Comparison of ENCODE assay signal across 18 cellular contexts in the genomic region with DNA sequence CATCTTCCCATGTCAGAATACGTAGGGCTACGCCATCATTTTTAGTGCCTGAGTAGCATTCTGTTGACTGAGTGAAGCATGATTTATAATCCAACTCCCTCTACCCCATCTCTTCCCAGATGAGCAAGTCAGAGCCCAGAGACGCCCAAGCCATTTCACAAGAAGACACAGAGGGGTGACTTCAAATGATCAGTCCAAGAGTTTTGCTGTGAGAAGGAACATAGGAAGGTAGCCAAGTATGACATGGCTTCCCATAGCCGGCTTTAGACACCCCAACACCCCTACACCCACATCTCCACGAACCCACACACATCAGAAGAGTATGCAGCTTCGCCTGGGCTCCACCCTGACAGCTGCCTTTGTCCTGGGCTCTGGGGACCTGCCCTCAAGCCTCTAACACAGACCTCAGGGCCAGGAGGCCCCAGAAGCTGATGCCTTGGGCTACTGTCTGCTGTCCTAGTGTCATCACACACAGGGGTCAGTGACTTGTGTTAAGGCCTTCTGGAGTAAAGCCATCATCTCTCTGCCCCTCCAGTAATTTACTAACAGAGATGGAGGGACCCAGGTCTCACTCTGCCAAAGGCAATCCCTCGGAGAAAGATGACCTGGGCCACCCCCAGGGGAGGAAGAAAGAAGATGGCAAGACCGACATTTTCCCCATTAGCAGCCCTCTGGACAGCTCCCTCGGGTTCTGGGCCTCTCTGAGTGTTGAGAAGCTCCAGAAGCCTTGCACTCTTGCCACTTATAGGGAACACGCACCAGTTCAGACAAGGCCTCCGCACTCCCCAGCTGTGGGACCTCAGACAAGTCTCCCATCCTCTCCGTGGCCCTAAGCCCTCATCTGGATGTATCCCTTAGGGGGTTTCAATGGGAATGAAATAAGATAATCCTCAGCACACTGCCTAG. TPM values are rescaled to one million over a fixed set of nuclear protein-coding genes. Genes with fewer than 3 reads are reported as not detected.
DNase-seq lines count a peak whose midpoint lies in the region; ATAC-seq and TF ChIP-seq lines count a peak whose summit lies in the region.
"Had no signal": no experiment of that assay in that cellular context is flagged by ENCODE, and none has a peak within 500 bp of the region (broad histone marks: within the 10 kb centered on the region; RNA-seq: fewer than 3 reads in every experiment).

No MANE protein-coding gene starts in this region.

- H3K9me3 Mint-ChIP-seq in mesothelial cell of epicardium: no peaks in the 10 kb centered on the region
- H3K9me3 Mint-ChIP-seq: activated B cell treated with CpG ODN at 0.5 μM for 24 hours; stimulated activated naive B cell treated with anti-CD40 and anti-IgM and Interleukin-4, amounts not matched to agents 10 μg/mL and 1 μg/mL and 100 μg/mL, for 72 hours had no signal

- H3K36me3 ChIP-seq in BLaER1: no peaks in the 10 kb centered on the region
- peaks cover 10 to 13% (median 12%) of the 10 kb centered on the region in 3 donors for H3K36me3 ChIP-seq in skeletal muscle tissue (ENCODE audit: control insufficient read depth in 3 of 3, insufficient read depth in 3 of 3, low read length in 3 of 3)

- no peaks in the 10 kb centered on the region for H4K20me1 ChIP-seq in BLaER1

- H3K4me1 Mint-ChIP-seq in mesothelial cell of epicardium: peaks cover 22% of the 10 kb centered on the region
- H3K4me1 Mint-ChIP-seq: activated B cell treated with CpG ODN at 0.5 μM for 24 hours had no signal

- CTCF ChIA-PET in RWPE1 (lab: Yijun Ruan, JAX): interaction anchor here (0.6 kb wide), 1 partner anchor 22 kb away, joined by 4 read pairs; no protein-coding TSS in a partner anchor

- no peak overlapping the region for H3K4me3 Mint-ChIP-seq in mesothelial cell of epicardium
- H3K4me3 Mint-ChIP-seq: activated B cell treated with CpG ODN at 0.5 μM for 24 hours; stimulated activated naive B cell treated with anti-CD40 and anti-IgM and Interleukin-4, amounts not matched to agents 10 μg/mL and 1 μg/mL and 100 μg/mL, for 72 hours had no signal

- POLR2A ChIA-PET in RWPE1 (lab: Yijun Ruan, JAX; ENCODE audit: low non-redundant PET): no interaction called here

- TF ChIP-seq CTCF in RWPE1 (conservative IDR thresholded peaks at IDR 0.05; ENCODE audit: low read depth): no peak
- TF ChIP-seq CTCF in mesothelial cell of epicardium (IDR thresholded peaks at IDR 0.05; ENCODE audit: unreplicated experiment): no peak
- TF ChIP-seq CTCF in lower leg skin (IDR thresholded peaks at IDR 0.05): no peak

- no peak for ATAC-seq in GM21526 (IDR thresholded peaks at IDR 0.05; ENCODE audit: low FRiP score, unreplicated experiment)
- ATAC-seq: HepG2; stimulated activated naive B cell treated with anti-CD40 and anti-IgM and Interleukin-4, amounts not matched to agents 10 μg/mL and 1 μg/mL and 100 μg/mL, for 72 hours had no signal

- no peak for TF ChIP-seq POLR2A in lower leg skin (IDR thresholded peaks at IDR 0.05)

- H3K4me3 ChIP-seq in BLaER1 (no peak overlapping the region), skeletal muscle tissue (ENCODE audit: low read length in 3 of 3) (peak overlapping the region in 1 of 3 donors; percentile 29), lower leg skin (ENCODE audit: low read depth, poor library complexity, severe bottlenecking) (no peak overlapping the region)

- H3K4me2 ChIP-seq in BLaER1: peak overlapping the region; percentile 44

- 72 to 81% methylated on average over 12 of the region's 12 CpGs for WGBS in lower leg skin, 2 donors

- DNase-seq in RWPE1 (ENCODE audit: low spot score) (no peak), mesothelial cell of epicardium (ENCODE audit: low spot score in 2 of 2, unreplicated experiment in 2 of 2) (no peak), AG08396 (ENCODE audit: low spot score) (no peak), lower leg skin (ENCODE audit: low spot score in 2 of 2) (no peak)
- no peak for DNase-seq in stimulated activated CD4-positive, alpha-beta T cell treated with anti-CD3 and anti-CD28 coated beads, Interleukin-1b, Interleukin-23, amount 100 ng/mL, for 48 hours
- DNase-seq: activated B cell treated with CpG ODN at 0.5 μM for 24 hours; caudate nucleus; effector CD8-positive, alpha-beta T cell; hypothalamus; MM.1S; NCI-H1694 treated with DMSO at 0.1 percent for 48 hours; SHP77 treated with DMSO at 0.1 percent for 48 hours; stimulated activated CD4-positive, alpha-beta T cell treated with anti-CD3 and anti-CD28 coated beads, Interleukin-12 subunit alpha, Interleukin-12 subunit beta, amount 100 ng/mL, for 4 hours; stimulated activated naive B cell treated with anti-CD40 and anti-IgM and Interleukin-4, amounts not matched to agents 10 μg/mL and 1 μg/mL and 100 μg/mL, for 72 hours had no signal

- H3K27ac ChIP-seq in BLaER1: no peak overlapping the region; the same call in 1 of the 2 replicates
- peak overlapping the region; percentile 99 for H3K27ac ChIP-seq in RWPE1
- H3K27ac ChIP-seq in skeletal muscle tissue (ENCODE audit: low read depth, low read length): peak overlapping the region; percentile 97

- peak overlapping the region; percentile 11 for H3K27ac Mint-ChIP-seq in mesothelial cell of epicardium
- H3K27ac Mint-ChIP-seq: activated B cell treated with CpG ODN at 0.5 μM for 24 hours; stimulated activated naive B cell treated with anti-CD40 and anti-IgM and Interleukin-4, amounts not matched to agents 10 μg/mL and 1 μg/mL and 100 μg/mL, for 72 hours had no signal

- H3K27me3 Mint-ChIP-seq in mesothelial cell of epicardium (ENCODE audit: low read depth): no peaks in the 10 kb centered on the region

- H3K4me1 ChIP-seq in BLaER1 (peaks cover 48% of the 10 kb centered on the region), skeletal muscle tissue (ENCODE audit: control insufficient read depth in 3 of 3, insufficient read depth in 3 of 3, low read length in 3 of 3) (peaks cover 54 to 61% (median 60%) of the 10 kb centered on the region in 3 donors)

- no peak overlapping the region for H3K9ac ChIP-seq in BLaER1
- H3K9ac ChIP-seq in skeletal muscle tissue (ENCODE audit: low read depth in 1 of 3, low read length in 3 of 3): peak overlapping the region; percentile 44 to 89 (median 60)

- H3K27me3 ChIP-seq in BLaER1 (no peaks in the 10 kb centered on the region), skeletal muscle tissue (ENCODE audit: control insufficient read depth in 3 of 3, insufficient read depth in 3 of 3, low read length in 3 of 3) (no peaks in the 10 kb centered on the region)

- no peaks in the 10 kb centered on the region for H3K9me3 ChIP-seq in BLaER1
- no peaks in the 10 kb centered on the region for H3K9me3 ChIP-seq in skeletal muscle tissue (ENCODE audit: control insufficient read depth in 3 of 3, low read length in 3 of 3)

- peaks cover 8% of the 10 kb centered on the region for H3K36me3 Mint-ChIP-seq in mesothelial cell of epicardium

- intact Hi-C loops in lower leg skin (cut with DNase I; ENCODE audit: low total_unique reads): no loop called here

RNA-seq across cellular contexts. Expression of a gene that starts 38.7 kb away (rescaled TPM):
- total RNA-seq in mesothelial cell of epicardium: 39.9 to 44.5 TPM (median 42.1 TPM) in 3 replicates
- 10.4 TPM for total RNA-seq in skeletal muscle tissue
- total RNA-seq in lower leg skin: 10 to 100 TPM; 12.2 to 17.8 (median 15.0) TPM
